ENCODE assay signal across 19 cellular contexts in the genomic region with DNA sequence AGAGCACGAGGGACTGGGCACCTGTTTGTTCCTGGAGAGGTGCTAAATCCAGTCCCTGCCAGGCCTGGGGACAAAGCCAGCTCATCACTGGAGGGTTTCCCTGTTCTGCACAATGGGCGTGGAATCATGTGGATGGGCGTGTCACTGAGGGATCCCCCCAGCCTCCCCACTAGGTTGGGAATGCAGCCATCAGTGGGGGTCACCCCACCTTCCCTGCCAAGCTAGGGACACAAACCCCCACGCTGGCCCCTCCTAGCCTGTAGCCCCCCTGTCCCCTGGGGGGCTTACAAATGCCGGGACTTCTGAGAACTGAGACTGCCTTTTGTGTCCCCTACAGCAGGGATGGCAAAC.
"Had no signal": no experiment of that assay in that cellular context is flagged by ENCODE, and none has a peak within 500 bp of the region (broad histone marks: within the 10 kb centered on the region; RNA-seq: fewer than 3 reads in every experiment).

No MANE protein-coding gene starts in this region.

- ATAC-seq: effector memory CD8-positive, alpha-beta T cell; gastrocnemius medialis; left ventricle myocardium superior; lower lobe of right lung; sciatic nerve had no signal

- H3K27ac ChIP-seq: gastrocnemius medialis, lower lobe of right lung, prostate gland, right atrium auricular region, stomach, thyroid gland, vagina had no signal

- H3K9me3 ChIP-seq: gastrocnemius medialis, lower lobe of right lung, prostate gland, right atrium auricular region, thyroid gland, vagina had no signal

- H3K27me3 ChIP-seq: right atrium auricular region, thyroid gland, vagina had no signal

- H3K4me3 ChIP-seq: gastrocnemius medialis, lower lobe of right lung, prostate gland, right atrium auricular region, smooth muscle cell, stomach, thyroid gland, vagina had no signal

- H3K4me1 ChIP-seq: gastrocnemius medialis, lower lobe of right lung, prostate gland, right atrium auricular region, stomach, thyroid gland, vagina had no signal

- H3K9me3 Mint-ChIP-seq: effector memory CD8-positive, alpha-beta T cell; natural killer cell had no signal

- DNase-seq: cortex of kidney; effector memory CD8-positive, alpha-beta T cell; gastrocnemius medialis; left ventricle myocardium superior; lower lobe of right lung; natural killer cell; stimulated activated CD4-positive, alpha-beta T cell treated with anti-CD3 and anti-CD28 coated beads, Interleukin-12 subunit alpha, Interleukin-12 subunit beta, amount 100 ng/mL, for 4 hours; stimulated activated CD4-positive, alpha-beta T cell treated with anti-CD3 and anti-CD28 coated beads, Interleukin-1b, Interleukin-23, amount 100 ng/mL, for 48 hours; stimulated activated CD4-positive, alpha-beta T cell treated with anti-CD3 and anti-CD28 coated beads, Interleukin-4, amount 100 ng/mL, for 1 hour; stimulated activated CD8-positive, alpha-beta memory T cell treated with anti-CD3 and anti-CD28 coated beads, Interleukin-4, amount 100 ng/mL, for 48 hours; stimulated activated naive CD4-positive, alpha-beta T cell treated with Interleukin-2 at 50 U/mL for 16 hours; stomach; trophoblast cell had no signal

- H3K4me2 ChIP-seq: smooth muscle cell had no signal

- H3K4me3 Mint-ChIP-seq: effector memory CD8-positive, alpha-beta T cell; natural killer cell had no signal

- H3K36me3 ChIP-seq: gastrocnemius medialis, lower lobe of right lung, prostate gland, right atrium auricular region, stomach, thyroid gland, vagina had no signal

- H3K27ac Mint-ChIP-seq: effector memory CD8-positive, alpha-beta T cell; natural killer cell had no signal

- H3K36me3 Mint-ChIP-seq: natural killer cell had no signal
